In genomic region chr13:95030948-95031347, GRCh38 we compare ENCODE assay signal across 3 cellular contexts.
"Had no signal": no experiment of that assay in that cellular context is flagged by ENCODE, and none has a peak within 500 bp of the region (broad histone marks: within the 10 kb centered on the region; RNA-seq: fewer than 3 reads in every experiment).

No MANE protein-coding gene starts in this region.

- H3K4me3 ChIP-seq: GM12878 had no signal

- ATAC-seq: GM12878 had no signal

- DNase-seq: GDM1, GF-D8 had no signal
